In the genomic region with DNA sequence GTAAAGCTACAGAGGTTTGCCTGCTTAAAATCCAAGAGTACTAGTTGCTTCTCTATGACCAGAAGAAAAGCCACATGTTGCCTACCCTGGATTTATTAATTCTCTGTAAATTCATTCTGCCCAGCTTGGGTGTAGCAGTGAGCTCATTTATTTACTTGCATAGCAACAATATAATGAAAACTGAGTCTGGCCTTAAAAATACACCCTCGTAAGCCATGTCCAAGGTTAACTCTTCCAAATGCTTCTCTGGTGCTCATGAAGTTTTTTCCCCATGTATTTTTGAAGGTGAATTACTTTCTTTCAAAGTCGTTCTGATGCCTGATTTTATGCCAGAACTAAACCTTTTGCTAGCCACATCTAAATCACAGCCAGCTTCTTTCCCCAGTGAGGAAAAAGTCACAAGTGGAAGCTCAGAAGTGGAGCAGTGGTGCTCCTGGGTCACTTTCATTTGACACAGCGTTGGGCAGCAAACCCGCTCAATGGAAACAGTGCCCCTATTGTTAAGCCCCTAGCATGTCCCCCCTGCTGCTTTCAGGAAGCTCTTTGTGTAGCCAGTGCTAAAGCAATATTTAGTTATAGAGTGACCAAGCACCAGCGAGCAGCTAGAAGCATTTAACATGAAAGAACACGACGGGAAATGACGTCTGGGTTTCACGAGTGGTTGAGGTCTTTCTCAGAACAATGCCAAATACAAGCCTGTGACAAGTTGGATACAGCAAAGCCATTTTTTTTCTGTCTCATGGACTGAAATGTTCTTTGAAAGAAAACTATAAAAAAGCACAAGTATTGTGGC, we compare ENCODE assay signal across 8 cellular contexts. TPM values are rescaled to one million over a fixed set of nuclear protein-coding genes. Genes with fewer than 3 reads are reported as not detected.
DNase-seq lines count a peak whose midpoint lies in the region; ATAC-seq and TF ChIP-seq lines count a peak whose summit lies in the region.

No MANE protein-coding gene starts in this region.

- H3K9ac ChIP-seq in endodermal cell (ENCODE audit: extremely low read depth, low read length, poor library complexity, severe bottlenecking) (no peak overlapping the region), neuronal stem cell (ENCODE audit: low read depth, low read length, poor library complexity) (no peak overlapping the region)

- 24 to 39% methylated on average over 8 to 9 of the region's 9 CpGs for WGBS in endodermal cell (ENCODE audit: insufficient coverage in 1 of 2, insufficient read length in 1 of 2), 2 experiments
- WGBS in neuronal stem cell (ENCODE audit: extremely low coverage in 2 of 2, insufficient read length in 2 of 2, insufficient replicate concordance in 1 of 2), 2 donors = no CpG with 5 or more reads among the region's 9 CpGs

- no peak for TF ChIP-seq CTCF in CD8-positive, alpha-beta T cell (IDR thresholded peaks at IDR 0.05)
- TF ChIP-seq CTCF in endodermal cell (conservative IDR thresholded peaks at IDR 0.05) = peak; percentile 22

- no peak overlapping the region for H2BK120ac ChIP-seq in neuronal stem cell (ENCODE audit: low read depth, low read length)

- CTCF ChIA-PET in CD8-positive, alpha-beta T cell (lab: Charles Lee) = interaction anchor here (1.1 to 1.2 kb wide), 2 partner anchors 15 to 293 kb away, joined by 3 to 4 read pairs; no protein-coding TSS in a partner anchor

- peaks cover 54% of the 10 kb centered on the region for H3K36me3 Mint-ChIP-seq in CD8-positive, alpha-beta T cell
- peaks cover 13% of the 10 kb centered on the region for H3K36me3 Mint-ChIP-seq in endodermal cell (ENCODE audit: low read depth)

- H3K4me3 ChIP-seq in CD8-positive, alpha-beta T cell (ENCODE audit: low read depth, low read length) = no peak overlapping the region
- no peak overlapping the region for H3K4me3 ChIP-seq in endodermal cell (ENCODE audit: low read length)
- no peak overlapping the region for H3K4me3 ChIP-seq in neuronal stem cell (ENCODE audit: low read length in 2 of 2)
- no peak overlapping the region for H3K4me3 ChIP-seq in effector memory CD4-positive, alpha-beta T cell (ENCODE audit: insufficient read depth, low read depth, low read length, poor library complexity, severe bottlenecking)

- H3K79me1 ChIP-seq in neuronal stem cell (ENCODE audit: low read depth, low read length) = no peaks in the 10 kb centered on the region

- H4K8ac ChIP-seq in neuronal stem cell (ENCODE audit: low read depth, low read length) = no peak overlapping the region

- peak in 3 of 7 experiments; percentile 7 to 22 (median 11) for DNase-seq in CD8-positive, alpha-beta T cell
- peak; percentile 2 for DNase-seq in NCI-H774 (lab: John Stamatoyannopoulos, UW)
- DNase-seq in endodermal cell = peak; percentile 75
- DNase-seq in neuronal stem cell (ENCODE audit: low spot score) = peak; percentile 37
- DNase-seq in HK-2 (ENCODE audit: unreplicated experiment) = no peak
- DNase-seq in effector memory CD4-positive, alpha-beta T cell = no peak
- no peak for DNase-seq in NCI-H526 (lab: John Stamatoyannopoulos, UW)

- no peak overlapping the region for H2BK5ac ChIP-seq in neuronal stem cell (ENCODE audit: low read length)

- H3K14ac ChIP-seq in neuronal stem cell (ENCODE audit: low read length) = no peak overlapping the region

- POLR2A ChIA-PET in CD8-positive, alpha-beta T cell (lab: Charles Lee) = interaction anchor here (0.5 to 1.4 kb wide), 3 partner anchors 8 to 10 kb away, joined by 3 to 4 read pairs (median 3); no protein-coding TSS in a partner anchor

- no peak overlapping the region for H4K91ac ChIP-seq in neuronal stem cell (ENCODE audit: low read depth, low read length, poor library complexity)

- peak; percentile 35 for ATAC-seq in CD8-positive, alpha-beta T cell
- ATAC-seq in GM21526 (IDR thresholded peaks at IDR 0.05; ENCODE audit: low FRiP score, unreplicated experiment) = no peak

- H3K23ac ChIP-seq in neuronal stem cell (ENCODE audit: low read depth, low read length, poor library complexity) = no peak overlapping the region

- no peak overlapping the region for H3K4ac ChIP-seq in neuronal stem cell (ENCODE audit: low read length)

- H3K27me3 Mint-ChIP-seq in CD8-positive, alpha-beta T cell (ENCODE audit: low read depth) = no peaks in the 10 kb centered on the region
- peaks cover 2% of the 10 kb centered on the region for H3K27me3 Mint-ChIP-seq in endodermal cell (ENCODE audit: insufficient read depth)

- peak overlapping the region; percentile 3 for H3K4me3 Mint-ChIP-seq in CD8-positive, alpha-beta T cell
- H3K4me3 Mint-ChIP-seq in endodermal cell = no peak overlapping the region

- peak overlapping the region; percentile 50 for H3K27ac Mint-ChIP-seq in CD8-positive, alpha-beta T cell
- H3K27ac Mint-ChIP-seq in endodermal cell = peak overlapping the region; percentile 79

- no peaks in the 10 kb centered on the region for H3K9me3 Mint-ChIP-seq in CD8-positive, alpha-beta T cell
- H3K9me3 Mint-ChIP-seq in endodermal cell = no peaks in the 10 kb centered on the region

- no peaks in the 10 kb centered on the region for H3K27me3 ChIP-seq in CD8-positive, alpha-beta T cell (ENCODE audit: insufficient read depth, low read length)
- H3K27me3 ChIP-seq in endodermal cell (ENCODE audit: control insufficient read depth, insufficient read depth, low read length, poor library complexity, severe bottlenecking) = no peaks in the 10 kb centered on the region
- no peaks in the 10 kb centered on the region for H3K27me3 ChIP-seq in neuronal stem cell (ENCODE audit: control insufficient read depth in 3 of 3, insufficient read depth in 3 of 3, low read depth in 1 of 3, low read length in 3 of 3)
- H3K27me3 ChIP-seq in effector memory CD4-positive, alpha-beta T cell (replicated peaks; ENCODE audit: control insufficient read depth, insufficient read depth, low read length, poor library complexity, severe bottlenecking) = no peaks in the 10 kb centered on the region

- peak overlapping the region; percentile 53 for H2AFZ ChIP-seq in neuronal stem cell (ENCODE audit: low read length)

- H3K9me3 ChIP-seq in CD8-positive, alpha-beta T cell (ENCODE audit: low read length) = no peaks in the 10 kb centered on the region
- H3K9me3 ChIP-seq in endodermal cell (ENCODE audit: control insufficient read depth, low read length) = no peaks in the 10 kb centered on the region
- peaks cover 0 to 5% of the 10 kb centered on the region in 2 donors for H3K9me3 ChIP-seq in neuronal stem cell (replicated peaks in 1 of 2; ENCODE audit: control insufficient read depth in 2 of 2, insufficient read depth in 1 of 2, low read depth in 1 of 2, low read length in 2 of 2)
- H3K9me3 ChIP-seq in effector memory CD4-positive, alpha-beta T cell (ENCODE audit: control insufficient read depth, low read length) = no peaks in the 10 kb centered on the region

- H3K18ac ChIP-seq in neuronal stem cell (ENCODE audit: low read length) = no peak overlapping the region

- no peak overlapping the region for H2BK12ac ChIP-seq in neuronal stem cell (ENCODE audit: low read length)

- H3K4me1 Mint-ChIP-seq in CD8-positive, alpha-beta T cell (ENCODE audit: low read depth) = peaks cover 50% of the 10 kb centered on the region
- H3K4me1 Mint-ChIP-seq in endodermal cell = peaks cover 24% of the 10 kb centered on the region

- no peak overlapping the region for H2BK15ac ChIP-seq in neuronal stem cell (ENCODE audit: low read length)

- peaks cover 16% of the 10 kb centered on the region for H3K4me1 ChIP-seq in CD8-positive, alpha-beta T cell (ENCODE audit: insufficient read depth, low read length)
- H3K4me1 ChIP-seq in endodermal cell (ENCODE audit: control insufficient read depth, insufficient read depth, low read length) (no peaks in the 10 kb centered on the region), neuronal stem cell (ENCODE audit: control insufficient read depth in 2 of 2, insufficient read depth in 1 of 2, low read depth in 1 of 2, low read length in 2 of 2) (peaks cover 23 to 36% of the 10 kb centered on the region in 2 donors)
- H3K4me1 ChIP-seq in effector memory CD4-positive, alpha-beta T cell (ENCODE audit: control insufficient read depth, insufficient read depth, low read length, poor library complexity, severe bottlenecking) = peaks cover 4% of the 10 kb centered on the region

- H3K27ac ChIP-seq in CD8-positive, alpha-beta T cell (ENCODE audit: low read depth, low read length) = no peak overlapping the region
- peak overlapping the region; percentile 94 for H3K27ac ChIP-seq in endodermal cell (ENCODE audit: low read depth, low read length)
- H3K27ac ChIP-seq in neuronal stem cell (replicated peaks; ENCODE audit: low read length) = peak overlapping the region; percentile 22
- no peak overlapping the region for H3K27ac ChIP-seq in effector memory CD4-positive, alpha-beta T cell (ENCODE audit: insufficient read depth, low read length, poor library complexity, severe bottlenecking)

- intact Hi-C loops in CD8-positive, alpha-beta T cell (cut with DNase I, micrococcal nuclease) = no loop called here

- H2AK5ac ChIP-seq in neuronal stem cell (ENCODE audit: low read depth, low read length) = no peak overlapping the region

- peaks cover 6% of the 10 kb centered on the region for H3K36me3 ChIP-seq in CD8-positive, alpha-beta T cell (ENCODE audit: insufficient read depth, low read length)
- peaks cover 42% of the 10 kb centered on the region for H3K36me3 ChIP-seq in endodermal cell (ENCODE audit: control insufficient read depth, insufficient read depth, low read length)
- peaks cover 0 to 66% of the 10 kb centered on the region in 2 donors for H3K36me3 ChIP-seq in neuronal stem cell (replicated peaks in 1 of 2; ENCODE audit: control insufficient read depth in 2 of 2, insufficient read depth in 2 of 2, low read length in 2 of 2)
- H3K36me3 ChIP-seq in effector memory CD4-positive, alpha-beta T cell (ENCODE audit: control insufficient read depth, insufficient read depth, low read length) = no peaks in the 10 kb centered on the region

- no peak overlapping the region for H3K4me2 ChIP-seq in neuronal stem cell (ENCODE audit: insufficient read depth, low read length, poor library complexity, severe bottlenecking)

RNA-seq across cellular contexts. Expression of a gene that starts 29.8 kb away (rescaled TPM):
- total RNA-seq in CD8-positive, alpha-beta T cell = 10 to 100 TPM; 41.2 to 44.2 TPM
- 1 to 10 TPM; 1.7 to 7.4 TPM for total RNA-seq in endodermal cell
- polyA plus RNA-seq in endodermal cell (2013, experiment 1 of 2) = 24.6 TPM
- 26.5 TPM for polyA plus RNA-seq in endodermal cell (2013, experiment 2 of 2)
- 6.2 TPM for polyA plus RNA-seq in neuronal stem cell (2013, experiment 1 of 2)
- polyA plus RNA-seq in neuronal stem cell (2013, experiment 2 of 2) = 6.4 TPM

Comparison
In these comparisons a context has a peak if more than half of its experiments do, and no peak if none do; other contexts are left out.
1. DNase-seq: peak in NCI-H774 (single experiment), endodermal cell (single experiment) and neuronal stem cell (single experiment); none in HK-2 (single experiment), effector memory CD4-positive, alpha-beta T cell (0 of 3) and NCI-H526 (0 of 2).
2. H3K27ac ChIP-seq: peak in endodermal cell (single experiment) and neuronal stem cell (single experiment); none in CD8-positive, alpha-beta T cell (single experiment) and effector memory CD4-positive, alpha-beta T cell (single experiment).
3. RNA of a gene that starts 29.8 kb away (total RNA-seq): 41.2 to 44.2 TPM in CD8-positive, alpha-beta T cell; 1.7 to 7.4 TPM in endodermal cell; every median in the first group is over 4 times any median in the second.